29 cellular contexts compared by ENCODE assay signal in genomic region chr5:68699966-68700365, GRCh38.
"Had no signal": no experiment of that assay in that cellular context is flagged by ENCODE, and none has a peak within 500 bp of the region (broad histone marks: within the 10 kb centered on the region; RNA-seq: fewer than 3 reads in every experiment).

No MANE protein-coding gene starts in this region.

- DNase-seq: activated CD4-positive, alpha-beta T cell treated with anti-CD3 and anti-CD28 coated beads, Interleukin-2, amount 50 U/mL, for 1 hour; activated CD8-positive, alpha-beta T cell treated with anti-CD3 and anti-CD28 coated beads for 36 hours; activated naive CD4-positive, alpha-beta T cell; activated T-cell treated with anti-CD3 and anti-CD28 coated beads, Interleukin-2, amount 50 U/mL, for 48 hours; central memory CD4-positive, alpha-beta T cell; foreskin fibroblast; head of caudate nucleus; hippocampal formation; left cardiac atrium; mammary epithelial cell; naive B cell; nephron progenitor cell; pancreas; retina; stimulated activated CD4-positive, alpha-beta T cell treated with anti-CD3 and anti-CD28 coated beads, Interleukin-12 subunit alpha, Interleukin-12 subunit beta, amount 100 ng/mL, for 4 hours; stimulated activated CD4-positive, alpha-beta T cell treated with anti-CD3 and anti-CD28 coated beads, Interleukin-4, amount 100 ng/mL, for 1 hour; stimulated activated naive CD8-positive, alpha-beta T cell treated with anti-CD3 and anti-CD28 coated beads, Interleukin-15, Interleukin-2, amounts not matched to agents 100 U/mL and 50 U/mL, for 24 hours; substantia nigra; T-helper 9 cell; upper lobe of left lung had no signal

- FAIRE-seq: endothelial cell of umbilical vein, keratinocyte, pancreas had no signal

- H3K4me1 Mint-ChIP-seq: nephron progenitor cell, WTC11 had no signal

- H3K4me3 Mint-ChIP-seq: activated CD8-positive, alpha-beta T cell treated with anti-CD3 and anti-CD28 coated beads for 36 hours; naive B cell; nephron progenitor cell; WTC11 had no signal

- H3K9me3 ChIP-seq: breast epithelium, pancreas, prostate gland, upper lobe of left lung, vagina had no signal

- H3K27ac ChIP-seq: breast epithelium, pancreas, prostate gland, skin epidermis, upper lobe of left lung, vagina had no signal

- H3K36me3 Mint-ChIP-seq: activated naive CD4-positive, alpha-beta T cell treated with anti-CD3 and anti-CD28 coated beads, Interleukin-2, amount 50 U/mL, for 72 hours had no signal

- H3K27me3 Mint-ChIP-seq: activated CD8-positive, alpha-beta T cell treated with anti-CD3 and anti-CD28 coated beads for 36 hours; naive B cell had no signal

- ATAC-seq: activated CD8-positive, alpha-beta T cell treated with anti-CD3 and anti-CD28 coated beads for 36 hours; activated naive CD4-positive, alpha-beta T cell treated with anti-CD3 and anti-CD28 coated beads, Interleukin-2, amount 50 U/mL, for 72 hours; left cardiac atrium; pancreas; sciatic nerve; stimulated activated naive CD8-positive, alpha-beta T cell treated with anti-CD3 and anti-CD28 coated beads, Interleukin-15, Interleukin-2, amounts not matched to agents 100 U/mL and 50 U/mL, for 24 hours; WTC11 had no signal

- H3K27me3 ChIP-seq: breast epithelium, pancreas, upper lobe of left lung, vagina had no signal

- H3K27ac Mint-ChIP-seq: activated CD8-positive, alpha-beta T cell treated with anti-CD3 and anti-CD28 coated beads for 36 hours; activated naive CD4-positive, alpha-beta T cell treated with anti-CD3 and anti-CD28 coated beads, Interleukin-2, amount 50 U/mL, for 72 hours; nephron progenitor cell; WTC11 had no signal
